1 cellular context compared by ENCODE assay signal in the genomic region with DNA sequence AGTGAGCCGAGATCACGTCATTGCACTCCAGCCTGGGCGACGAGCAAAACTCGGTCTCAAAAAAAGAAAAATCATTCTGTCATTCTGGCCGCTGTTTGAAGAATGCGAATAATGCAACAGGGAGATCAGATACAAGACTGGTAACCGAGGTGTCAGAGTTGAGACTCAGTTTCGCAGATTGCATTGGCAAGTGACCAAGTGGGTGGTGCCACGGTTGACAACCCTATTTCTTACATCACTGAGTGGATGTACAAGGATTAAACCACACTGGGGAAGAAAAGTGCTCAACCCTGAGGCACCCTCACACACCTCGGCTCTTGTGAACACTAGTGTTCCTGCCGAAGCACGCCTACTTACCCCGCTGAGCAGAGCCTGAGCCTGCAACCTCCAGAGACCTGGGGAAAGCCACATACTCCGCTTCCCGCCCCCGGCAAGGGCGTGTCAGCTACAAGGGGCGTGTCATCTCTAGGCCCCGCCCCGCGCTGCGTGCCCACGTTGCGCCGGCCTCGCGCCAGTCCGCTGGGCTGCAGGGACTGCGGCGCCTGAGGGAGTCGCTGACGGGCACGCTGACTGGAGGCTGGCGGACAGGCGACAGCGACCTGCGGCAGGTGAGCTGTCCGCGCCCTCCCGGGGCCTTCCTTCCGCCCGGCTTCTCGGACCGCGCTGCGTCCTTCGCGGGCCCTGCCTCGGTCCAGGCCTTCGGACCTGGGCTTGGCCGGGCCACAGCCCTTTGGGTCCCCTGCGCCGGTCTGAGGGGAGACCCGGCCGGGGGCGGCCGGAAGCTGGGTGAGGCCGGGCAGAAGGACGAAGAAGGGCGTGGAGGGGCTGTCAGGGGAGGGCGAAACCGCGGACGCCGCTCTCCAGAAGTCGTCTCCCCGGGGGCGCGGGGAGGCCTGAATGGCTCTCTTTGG.
TF ChIP-seq lines count a peak whose summit lies in the region.

A gene with protein sequence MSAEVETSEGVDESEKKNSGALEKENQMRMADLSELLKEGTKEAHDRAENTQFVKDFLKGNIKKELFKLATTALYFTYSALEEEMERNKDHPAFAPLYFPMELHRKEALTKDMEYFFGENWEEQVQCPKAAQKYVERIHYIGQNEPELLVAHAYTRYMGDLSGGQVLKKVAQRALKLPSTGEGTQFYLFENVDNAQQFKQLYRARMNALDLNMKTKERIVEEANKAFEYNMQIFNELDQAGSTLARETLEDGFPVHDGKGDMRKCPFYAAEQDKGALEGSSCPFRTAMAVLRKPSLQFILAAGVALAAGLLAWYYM (plus strand): TSS at position 519 of the 911 bp plus-strand sequence. CDS start 29,127 bp downstream, outside the sequence.

TF ChIP-seq in WTC11, 78 proteins besides CTCF, POLR2A, EP300 and RAD21 (continued from another document and continues in another):
- TF ChIP-seq, protein P1, sequence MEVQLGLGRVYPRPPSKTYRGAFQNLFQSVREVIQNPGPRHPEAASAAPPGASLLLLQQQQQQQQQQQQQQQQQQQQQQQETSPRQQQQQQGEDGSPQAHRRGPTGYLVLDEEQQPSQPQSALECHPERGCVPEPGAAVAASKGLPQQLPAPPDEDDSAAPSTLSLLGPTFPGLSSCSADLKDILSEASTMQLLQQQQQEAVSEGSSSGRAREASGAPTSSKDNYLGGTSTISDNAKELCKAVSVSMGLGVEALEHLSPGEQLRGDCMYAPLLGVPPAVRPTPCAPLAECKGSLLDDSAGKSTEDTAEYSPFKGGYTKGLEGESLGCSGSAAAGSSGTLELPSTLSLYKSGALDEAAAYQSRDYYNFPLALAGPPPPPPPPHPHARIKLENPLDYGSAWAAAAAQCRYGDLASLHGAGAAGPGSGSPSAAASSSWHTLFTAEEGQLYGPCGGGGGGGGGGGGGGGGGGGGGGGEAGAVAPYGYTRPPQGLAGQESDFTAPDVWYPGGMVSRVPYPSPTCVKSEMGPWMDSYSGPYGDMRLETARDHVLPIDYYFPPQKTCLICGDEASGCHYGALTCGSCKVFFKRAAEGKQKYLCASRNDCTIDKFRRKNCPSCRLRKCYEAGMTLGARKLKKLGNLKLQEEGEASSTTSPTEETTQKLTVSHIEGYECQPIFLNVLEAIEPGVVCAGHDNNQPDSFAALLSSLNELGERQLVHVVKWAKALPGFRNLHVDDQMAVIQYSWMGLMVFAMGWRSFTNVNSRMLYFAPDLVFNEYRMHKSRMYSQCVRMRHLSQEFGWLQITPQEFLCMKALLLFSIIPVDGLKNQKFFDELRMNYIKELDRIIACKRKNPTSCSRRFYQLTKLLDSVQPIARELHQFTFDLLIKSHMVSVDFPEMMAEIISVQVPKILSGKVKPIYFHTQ (CRISPR knock-in tag; IDR thresholded peaks at IDR 0.05): no peak
- TF ChIP-seq ETV6 (CRISPR knock-in tag; IDR thresholded peaks at IDR 0.05) (peak; percentile 97), GRHL2 (CRISPR knock-in tag; IDR thresholded peaks at IDR 0.05; ENCODE audit: insufficient replicate concordance, severe bottlenecking) (no peak), HMGA2 (CRISPR knock-in tag; IDR thresholded peaks at IDR 0.05) (no peak), JAZF1 (CRISPR knock-in tag; IDR thresholded peaks at IDR 0.05) (no peak), ZNF396 (CRISPR knock-in tag; IDR thresholded peaks at IDR 0.05; ENCODE audit: borderline replicate concordance) (no peak), RELA (CRISPR knock-in tag; IDR thresholded peaks at IDR 0.05; ENCODE audit: borderline replicate concordance) (peak; percentile 94; the same call in 1 of the 2 replicates), NR3C1 (CRISPR knock-in tag; conservative IDR thresholded peaks at IDR 0.05; ENCODE audit: low read depth) (no peak), TCF7 (CRISPR knock-in tag; IDR thresholded peaks at IDR 0.05; ENCODE audit: low read depth) (0 out of 2 replicates have a peak, but pooled peaks have one; percentile 29), CREB1 (CRISPR knock-in tag; IDR thresholded peaks at IDR 0.05) (peak; percentile 83), ZNF121 (CRISPR knock-in tag; IDR thresholded peaks at IDR 0.05) (no peak), ZNF317 (CRISPR knock-in tag; IDR thresholded peaks at IDR 0.05; ENCODE audit: borderline replicate concordance, low read depth) (no peak), MXD4 (CRISPR knock-in tag; IDR thresholded peaks at IDR 0.05; ENCODE audit: borderline replicate concordance) (no peak), CREM (CRISPR knock-in tag; IDR thresholded peaks at IDR 0.05) (peak; percentile 69; the same call in 1 of the 2 replicates), ESRRA (CRISPR knock-in tag; IDR thresholded peaks at IDR 0.05; ENCODE audit: borderline replicate concordance) (peak; percentile 92), FOXP1 (CRISPR knock-in tag; IDR thresholded peaks at IDR 0.05; ENCODE audit: borderline replicate concordance) (peak; percentile 93), CBFB (CRISPR knock-in tag; IDR thresholded peaks at IDR 0.05; ENCODE audit: low read depth) (no peak), ZNF671 (CRISPR knock-in tag; IDR thresholded peaks at IDR 0.05) (no peak), PRRX2 (CRISPR knock-in tag; IDR thresholded peaks at IDR 0.05) (no peak), TEAD1 (CRISPR knock-in tag; IDR thresholded peaks at IDR 0.05) (peak; percentile 93; the same call in 1 of the 2 replicates), JUN (CRISPR knock-in tag; IDR thresholded peaks at IDR 0.05) (no peak), ZNF232 (CRISPR knock-in tag; IDR thresholded peaks at IDR 0.05) (peak; percentile 98)
- TF ChIP-seq, protein P2, sequence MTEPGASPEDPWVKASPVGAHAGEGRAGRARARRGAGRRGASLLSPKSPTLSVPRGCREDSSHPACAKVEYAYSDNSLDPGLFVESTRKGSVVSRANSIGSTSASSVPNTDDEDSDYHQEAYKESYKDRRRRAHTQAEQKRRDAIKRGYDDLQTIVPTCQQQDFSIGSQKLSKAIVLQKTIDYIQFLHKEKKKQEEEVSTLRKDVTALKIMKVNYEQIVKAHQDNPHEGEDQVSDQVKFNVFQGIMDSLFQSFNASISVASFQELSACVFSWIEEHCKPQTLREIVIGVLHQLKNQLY (CRISPR knock-in tag; IDR thresholded peaks at IDR 0.05): no peak
- TF ChIP-seq, protein P3, sequence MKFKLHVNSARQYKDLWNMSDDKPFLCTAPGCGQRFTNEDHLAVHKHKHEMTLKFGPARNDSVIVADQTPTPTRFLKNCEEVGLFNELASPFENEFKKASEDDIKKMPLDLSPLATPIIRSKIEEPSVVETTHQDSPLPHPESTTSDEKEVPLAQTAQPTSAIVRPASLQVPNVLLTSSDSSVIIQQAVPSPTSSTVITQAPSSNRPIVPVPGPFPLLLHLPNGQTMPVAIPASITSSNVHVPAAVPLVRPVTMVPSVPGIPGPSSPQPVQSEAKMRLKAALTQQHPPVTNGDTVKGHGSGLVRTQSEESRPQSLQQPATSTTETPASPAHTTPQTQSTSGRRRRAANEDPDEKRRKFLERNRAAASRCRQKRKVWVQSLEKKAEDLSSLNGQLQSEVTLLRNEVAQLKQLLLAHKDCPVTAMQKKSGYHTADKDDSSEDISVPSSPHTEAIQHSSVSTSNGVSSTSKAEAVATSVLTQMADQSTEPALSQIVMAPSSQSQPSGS (CRISPR knock-in tag; IDR thresholded peaks at IDR 0.05; ENCODE audit: borderline replicate concordance, low read depth): peak; percentile 66; the same call in 1 of the 2 replicates
- TF ChIP-seq, protein P4, sequence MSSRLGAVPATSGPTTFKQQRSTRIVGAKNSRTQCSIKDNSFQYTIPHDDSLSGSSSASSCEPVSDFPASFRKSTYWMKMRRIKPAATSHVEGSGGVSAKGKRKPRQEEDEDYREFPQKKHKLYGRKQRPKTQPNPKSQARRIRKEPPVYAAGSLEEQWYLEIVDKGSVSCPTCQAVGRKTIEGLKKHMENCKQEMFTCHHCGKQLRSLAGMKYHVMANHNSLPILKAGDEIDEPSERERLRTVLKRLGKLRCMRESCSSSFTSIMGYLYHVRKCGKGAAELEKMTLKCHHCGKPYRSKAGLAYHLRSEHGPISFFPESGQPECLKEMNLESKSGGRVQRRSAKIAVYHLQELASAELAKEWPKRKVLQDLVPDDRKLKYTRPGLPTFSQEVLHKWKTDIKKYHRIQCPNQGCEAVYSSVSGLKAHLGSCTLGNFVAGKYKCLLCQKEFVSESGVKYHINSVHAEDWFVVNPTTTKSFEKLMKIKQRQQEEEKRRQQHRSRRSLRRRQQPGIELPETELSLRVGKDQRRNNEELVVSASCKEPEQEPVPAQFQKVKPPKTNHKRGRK (CRISPR knock-in tag; IDR thresholded peaks at IDR 0.05; ENCODE audit: borderline replicate concordance): no peak
- TF ChIP-seq, protein P5, sequence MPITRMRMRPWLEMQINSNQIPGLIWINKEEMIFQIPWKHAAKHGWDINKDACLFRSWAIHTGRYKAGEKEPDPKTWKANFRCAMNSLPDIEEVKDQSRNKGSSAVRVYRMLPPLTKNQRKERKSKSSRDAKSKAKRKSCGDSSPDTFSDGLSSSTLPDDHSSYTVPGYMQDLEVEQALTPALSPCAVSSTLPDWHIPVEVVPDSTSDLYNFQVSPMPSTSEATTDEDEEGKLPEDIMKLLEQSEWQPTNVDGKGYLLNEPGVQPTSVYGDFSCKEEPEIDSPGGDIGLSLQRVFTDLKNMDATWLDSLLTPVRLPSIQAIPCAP (CRISPR knock-in tag; IDR thresholded peaks at IDR 0.05): peak; percentile 81
- TF ChIP-seq, protein P6, sequence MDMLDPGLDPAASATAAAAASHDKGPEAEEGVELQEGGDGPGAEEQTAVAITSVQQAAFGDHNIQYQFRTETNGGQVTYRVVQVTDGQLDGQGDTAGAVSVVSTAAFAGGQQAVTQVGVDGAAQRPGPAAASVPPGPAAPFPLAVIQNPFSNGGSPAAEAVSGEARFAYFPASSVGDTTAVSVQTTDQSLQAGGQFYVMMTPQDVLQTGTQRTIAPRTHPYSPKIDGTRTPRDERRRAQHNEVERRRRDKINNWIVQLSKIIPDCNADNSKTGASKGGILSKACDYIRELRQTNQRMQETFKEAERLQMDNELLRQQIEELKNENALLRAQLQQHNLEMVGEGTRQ (CRISPR knock-in tag; IDR thresholded peaks at IDR 0.05): peak; percentile 61
- TF ChIP-seq, protein P7, sequence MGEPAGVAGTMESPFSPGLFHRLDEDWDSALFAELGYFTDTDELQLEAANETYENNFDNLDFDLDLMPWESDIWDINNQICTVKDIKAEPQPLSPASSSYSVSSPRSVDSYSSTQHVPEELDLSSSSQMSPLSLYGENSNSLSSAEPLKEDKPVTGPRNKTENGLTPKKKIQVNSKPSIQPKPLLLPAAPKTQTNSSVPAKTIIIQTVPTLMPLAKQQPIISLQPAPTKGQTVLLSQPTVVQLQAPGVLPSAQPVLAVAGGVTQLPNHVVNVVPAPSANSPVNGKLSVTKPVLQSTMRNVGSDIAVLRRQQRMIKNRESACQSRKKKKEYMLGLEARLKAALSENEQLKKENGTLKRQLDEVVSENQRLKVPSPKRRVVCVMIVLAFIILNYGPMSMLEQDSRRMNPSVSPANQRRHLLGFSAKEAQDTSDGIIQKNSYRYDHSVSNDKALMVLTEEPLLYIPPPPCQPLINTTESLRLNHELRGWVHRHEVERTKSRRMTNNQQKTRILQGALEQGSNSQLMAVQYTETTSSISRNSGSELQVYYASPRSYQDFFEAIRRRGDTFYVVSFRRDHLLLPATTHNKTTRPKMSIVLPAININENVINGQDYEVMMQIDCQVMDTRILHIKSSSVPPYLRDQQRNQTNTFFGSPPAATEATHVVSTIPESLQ (CRISPR knock-in tag; IDR thresholded peaks at IDR 0.05): no peak
- TF ChIP-seq, protein P8, sequence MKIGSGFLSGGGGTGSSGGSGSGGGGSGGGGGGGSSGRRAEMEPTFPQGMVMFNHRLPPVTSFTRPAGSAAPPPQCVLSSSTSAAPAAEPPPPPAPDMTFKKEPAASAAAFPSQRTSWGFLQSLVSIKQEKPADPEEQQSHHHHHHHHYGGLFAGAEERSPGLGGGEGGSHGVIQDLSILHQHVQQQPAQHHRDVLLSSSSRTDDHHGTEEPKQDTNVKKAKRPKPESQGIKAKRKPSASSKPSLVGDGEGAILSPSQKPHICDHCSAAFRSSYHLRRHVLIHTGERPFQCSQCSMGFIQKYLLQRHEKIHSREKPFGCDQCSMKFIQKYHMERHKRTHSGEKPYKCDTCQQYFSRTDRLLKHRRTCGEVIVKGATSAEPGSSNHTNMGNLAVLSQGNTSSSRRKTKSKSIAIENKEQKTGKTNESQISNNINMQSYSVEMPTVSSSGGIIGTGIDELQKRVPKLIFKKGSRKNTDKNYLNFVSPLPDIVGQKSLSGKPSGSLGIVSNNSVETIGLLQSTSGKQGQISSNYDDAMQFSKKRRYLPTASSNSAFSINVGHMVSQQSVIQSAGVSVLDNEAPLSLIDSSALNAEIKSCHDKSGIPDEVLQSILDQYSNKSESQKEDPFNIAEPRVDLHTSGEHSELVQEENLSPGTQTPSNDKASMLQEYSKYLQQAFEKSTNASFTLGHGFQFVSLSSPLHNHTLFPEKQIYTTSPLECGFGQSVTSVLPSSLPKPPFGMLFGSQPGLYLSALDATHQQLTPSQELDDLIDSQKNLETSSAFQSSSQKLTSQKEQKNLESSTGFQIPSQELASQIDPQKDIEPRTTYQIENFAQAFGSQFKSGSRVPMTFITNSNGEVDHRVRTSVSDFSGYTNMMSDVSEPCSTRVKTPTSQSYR (CRISPR knock-in tag; IDR thresholded peaks at IDR 0.05): peak; percentile 37; the same call in 1 of the 2 replicates
- TF ChIP-seq, protein P9, sequence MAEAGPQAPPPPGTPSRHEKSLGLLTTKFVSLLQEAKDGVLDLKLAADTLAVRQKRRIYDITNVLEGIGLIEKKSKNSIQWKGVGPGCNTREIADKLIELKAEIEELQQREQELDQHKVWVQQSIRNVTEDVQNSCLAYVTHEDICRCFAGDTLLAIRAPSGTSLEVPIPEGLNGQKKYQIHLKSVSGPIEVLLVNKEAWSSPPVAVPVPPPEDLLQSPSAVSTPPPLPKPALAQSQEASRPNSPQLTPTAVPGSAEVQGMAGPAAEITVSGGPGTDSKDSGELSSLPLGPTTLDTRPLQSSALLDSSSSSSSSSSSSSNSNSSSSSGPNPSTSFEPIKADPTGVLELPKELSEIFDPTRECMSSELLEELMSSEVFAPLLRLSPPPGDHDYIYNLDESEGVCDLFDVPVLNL (CRISPR knock-in tag; IDR thresholded peaks at IDR 0.05; ENCODE audit: borderline replicate concordance, low read depth): peak; percentile 75; the same call in 1 of the 2 replicates
- TF ChIP-seq, protein P10, sequence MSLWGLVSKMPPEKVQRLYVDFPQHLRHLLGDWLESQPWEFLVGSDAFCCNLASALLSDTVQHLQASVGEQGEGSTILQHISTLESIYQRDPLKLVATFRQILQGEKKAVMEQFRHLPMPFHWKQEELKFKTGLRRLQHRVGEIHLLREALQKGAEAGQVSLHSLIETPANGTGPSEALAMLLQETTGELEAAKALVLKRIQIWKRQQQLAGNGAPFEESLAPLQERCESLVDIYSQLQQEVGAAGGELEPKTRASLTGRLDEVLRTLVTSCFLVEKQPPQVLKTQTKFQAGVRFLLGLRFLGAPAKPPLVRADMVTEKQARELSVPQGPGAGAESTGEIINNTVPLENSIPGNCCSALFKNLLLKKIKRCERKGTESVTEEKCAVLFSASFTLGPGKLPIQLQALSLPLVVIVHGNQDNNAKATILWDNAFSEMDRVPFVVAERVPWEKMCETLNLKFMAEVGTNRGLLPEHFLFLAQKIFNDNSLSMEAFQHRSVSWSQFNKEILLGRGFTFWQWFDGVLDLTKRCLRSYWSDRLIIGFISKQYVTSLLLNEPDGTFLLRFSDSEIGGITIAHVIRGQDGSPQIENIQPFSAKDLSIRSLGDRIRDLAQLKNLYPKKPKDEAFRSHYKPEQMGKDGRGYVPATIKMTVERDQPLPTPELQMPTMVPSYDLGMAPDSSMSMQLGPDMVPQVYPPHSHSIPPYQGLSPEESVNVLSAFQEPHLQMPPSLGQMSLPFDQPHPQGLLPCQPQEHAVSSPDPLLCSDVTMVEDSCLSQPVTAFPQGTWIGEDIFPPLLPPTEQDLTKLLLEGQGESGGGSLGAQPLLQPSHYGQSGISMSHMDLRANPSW (CRISPR knock-in tag; conservative IDR thresholded peaks at IDR 0.05; ENCODE audit: low read depth): no peak
